8 cellular contexts compared by ENCODE assay signal in genomic region chr20:13008761-13009681, GRCh38. TPM values are rescaled to one million over a fixed set of nuclear protein-coding genes. Genes with fewer than 3 reads are reported as not detected.
DNase-seq lines count a peak whose midpoint lies in the region; ATAC-seq and TF ChIP-seq lines count a peak whose summit lies in the region.

TSS of gene SPTLC3 (plus strand) at chr20:13008972. CDS start at chr20:13009268, 296 bp downstream.

- TF ChIP-seq POLR2A in tibial nerve (IDR thresholded peaks at IDR 0.05), result peak in 1 of 2 donors; percentile 31

- peak in 1 of 2 donors; percentile 69 for TF ChIP-seq EP300 in tibial nerve (IDR thresholded peaks at IDR 0.05)

- H3K4me1 ChIP-seq in KMS-11 (ENCODE audit: low read depth, poor library complexity, severe bottlenecking), result peaks cover 25% of the 10 kb centered on the region
- H3K4me1 ChIP-seq in colonic mucosa, result peaks cover 6% of the 10 kb centered on the region
- peaks cover 0 to 11% of the 10 kb centered on the region in 2 donors for H3K4me1 ChIP-seq in lung (ENCODE audit: control insufficient read depth in 2 of 2, insufficient read depth in 2 of 2, low read length in 2 of 2)
- H3K4me1 ChIP-seq in tibial nerve, result peaks cover 0 to 22% (median 10%) of the 10 kb centered on the region in 4 donors

- H3K4me2 ChIP-seq in KMS-11, result peak within 1 kb of the TSS; percentile 54

- H4K20me1 ChIP-seq in KMS-11 (ENCODE audit: insufficient read depth), result no peaks in the 10 kb centered on the region

- no peaks in the 10 kb centered on the region for H3K36me3 ChIP-seq in KMS-11 (ENCODE audit: insufficient read depth)
- no peaks in the 10 kb centered on the region for H3K36me3 ChIP-seq in colonic mucosa
- no peaks in the 10 kb centered on the region for H3K36me3 ChIP-seq in lung (ENCODE audit: control insufficient read depth in 2 of 2, insufficient read depth in 2 of 2, low read length in 2 of 2)
- H3K36me3 ChIP-seq in tibial nerve, result no peaks in the 10 kb centered on the region

- H2AFZ ChIP-seq in KMS-11 (ENCODE audit: low read depth), result peak within 1 kb of the TSS; percentile 55

- peak within 1 kb of the TSS; percentile 28; the same call in 1 of the 2 replicates for H3K27ac ChIP-seq in KMS-11
- H3K27ac ChIP-seq in colonic mucosa, result peak within 1 kb of the TSS; percentile 81
- peak within 1 kb of the TSS; percentile 53 to 80 for H3K27ac ChIP-seq in lung (ENCODE audit: low read depth in 1 of 2, low read length in 1 of 2)
- peak within 1 kb of the TSS; percentile 44 to 87 (median 70) for H3K27ac ChIP-seq in tibial nerve

- intact Hi-C loops in colonic mucosa (cut with DNase I), result no loop called here

- H3K9ac ChIP-seq in KMS-11 (no peak within 1 kb of the TSS), colonic mucosa (ENCODE audit: low read depth in 2 of 2, low read length in 2 of 2) (peak within 1 kb of the TSS in 1 of 2 donors; percentile 76)

- H3K4me3 ChIP-seq in KMS-11 (IDR thresholded peaks at IDR 0.05; ENCODE audit: insufficient read depth, low read depth, low read length) (no peak within 1 kb of the TSS), colonic mucosa (peak within 1 kb of the TSS; percentile 39), lung (no peak within 1 kb of the TSS), tibial nerve (peak within 1 kb of the TSS; percentile 17 to 49 (median 23))

- H3K9me3 ChIP-seq in colonic mucosa, result no peaks in the 10 kb centered on the region
- no peaks in the 10 kb centered on the region for H3K9me3 ChIP-seq in lung (ENCODE audit: control insufficient read depth in 2 of 2, insufficient read depth in 1 of 2, low read length in 1 of 2)
- no peaks in the 10 kb centered on the region for H3K9me3 ChIP-seq in tibial nerve

- ATAC-seq in GM18499 (IDR thresholded peaks at IDR 0.05; ENCODE audit: insufficient read depth, unreplicated experiment), result peak; percentile 13
- peak; percentile 27 for ATAC-seq in GM21737 (IDR thresholded peaks at IDR 0.05; ENCODE audit: unreplicated experiment)
- ATAC-seq in lung (ENCODE audit: insufficient read depth, low FRiP score), result peak; percentile 78

- peak; percentile 73 for DNase-seq in colonic mucosa
- peak; percentile 57 for DNase-seq in lung (ENCODE audit: low spot score)
- DNase-seq in tibial nerve (ENCODE audit: low spot score in 2 of 2), result peak; percentile 15 to 51
- DNase-seq in NCI-H2029 (lab: John Stamatoyannopoulos, UW), result no peak
- no peak for DNase-seq in SK-N-DZ (ENCODE audit: low spot score)

- WGBS in lung, 2 donors, result 2 to 3% methylated on average over 9 of the region's 9 CpGs
- WGBS in tibial nerve, 2 donors, result 9 to 10% methylated on average over 9 of the region's 9 CpGs

- no peak for TF ChIP-seq CTCF in KMS-11 (conservative IDR thresholded peaks at IDR 0.05; ENCODE audit: low read depth, low read length)
- no peak for TF ChIP-seq CTCF in colonic mucosa (IDR thresholded peaks at IDR 0.05)
- TF ChIP-seq CTCF in lung (IDR thresholded peaks at IDR 0.05; ENCODE audit: control extremely low read depth, extremely low read depth), result no peak
- TF ChIP-seq CTCF in tibial nerve (IDR thresholded peaks at IDR 0.05), result peak in 1 of 5 experiments; percentile 7

- no peaks in the 10 kb centered on the region for H3K27me3 ChIP-seq in KMS-11 (ENCODE audit: insufficient read depth, low read depth)
- no peaks in the 10 kb centered on the region for H3K27me3 ChIP-seq in colonic mucosa
- no peaks in the 10 kb centered on the region for H3K27me3 ChIP-seq in lung (ENCODE audit: control insufficient read depth, insufficient read depth)
- no peaks in the 10 kb centered on the region for H3K27me3 ChIP-seq in tibial nerve

- H3K79me2 ChIP-seq in KMS-11 (ENCODE audit: insufficient read depth, low read depth), result no peaks in the 10 kb centered on the region

RNA-seq across cellular contexts. Expression of gene SPTLC3, which starts in this region (rescaled TPM):
- total RNA-seq in colonic mucosa (10 to 100 TPM in 1 of 2 donors, 1 to 10 TPM in 1; 7.0 to 12.5 TPM), lung (10 to 100 TPM; 18.9 to 23.2 TPM), tibial nerve (10 to 100 TPM in 3 of 4 donors, 1 to 10 TPM in 1; 9.2 to 17.1 (median 13.9) TPM)
- polyA plus RNA-seq in lung, result 1 to 10 TPM; 3.0 to 4.8 TPM
- polyA plus RNA-seq in SK-N-DZ (2014; cell fraction: cytosol; rRNA removed), result not detected in 2 replicates
- not detected in 2 replicates for polyA plus RNA-seq in SK-N-DZ (2014; cell fraction: nucleus; rRNA removed)

Comparison
In these comparisons a context has a peak if more than half of its experiments do, and no peak if none do; other contexts are left out.
1. ATAC-seq: peak in every context shown above with its lines; median percentile 78 in lung; 27 in GM21737; 13 in GM18499.
2. H3K27ac ChIP-seq: peak in every context shown above with its lines; median percentile 81 in colonic mucosa; 70 in tibial nerve; 66 in lung; 28 in KMS-11.
3. H3K4me3 ChIP-seq: peak in colonic mucosa (single experiment) and tibial nerve (4 of 4); none in KMS-11 (single experiment) and lung (single experiment).
4. DNase-seq: peak in colonic mucosa (single experiment), lung (single experiment) and tibial nerve (2 of 2); none in NCI-H2029 (single experiment) and SK-N-DZ (single experiment).